ENCODE assay signal across 18 cellular contexts in the genomic region with DNA sequence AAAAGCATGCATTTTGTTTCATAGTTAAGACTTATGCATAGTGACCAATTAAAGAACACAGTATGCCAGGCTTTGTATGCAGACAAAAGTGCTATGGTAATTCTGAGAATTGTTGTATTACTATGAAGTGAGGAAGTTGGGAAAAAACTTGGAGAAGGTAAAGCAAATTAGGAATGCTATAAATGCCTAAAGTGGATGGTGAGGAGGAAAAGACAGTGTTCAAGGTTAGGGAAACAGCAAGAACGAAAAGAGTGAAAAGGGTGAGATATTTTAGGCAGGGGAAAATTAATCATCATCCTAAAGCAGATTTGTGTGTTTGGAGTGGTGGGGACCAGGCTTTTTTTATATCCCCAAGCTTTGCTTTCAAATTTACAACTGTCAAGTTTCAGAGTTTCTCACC. TPM values are rescaled to one million over a fixed set of nuclear protein-coding genes. Genes with fewer than 3 reads are reported as not detected.
DNase-seq lines count a peak whose midpoint lies in the region; ATAC-seq and TF ChIP-seq lines count a peak whose summit lies in the region.
"Had no signal": no experiment of that assay in that cellular context is flagged by ENCODE, and none has a peak within 500 bp of the region (broad histone marks: within the 10 kb centered on the region; RNA-seq: fewer than 3 reads in every experiment).

No MANE protein-coding gene starts in this region.

- H3K9me3 Mint-ChIP-seq in activated T-cell treated with anti-CD3 and anti-CD28 coated beads, Interleukin-2, amount 50 U/mL, for 72 hours: no peaks in the 10 kb centered on the region
- H3K9me3 Mint-ChIP-seq in activated T-cell treated with anti-CD3 and anti-CD28 coated beads, Interleukin-2, amount 50 U/mL, for 24 hours: no peaks in the 10 kb centered on the region
- no peaks in the 10 kb centered on the region for H3K9me3 Mint-ChIP-seq in mesothelial cell of epicardium
- H3K9me3 Mint-ChIP-seq: CD4-positive, alpha-beta T cell; HFFc6 had no signal

- H3K36me3 Mint-ChIP-seq in activated T-cell treated with anti-CD3 and anti-CD28 coated beads, Interleukin-2, amount 50 U/mL, for 72 hours (ENCODE audit: insufficient read depth in 2 of 2): no peaks in the 10 kb centered on the region
- no peaks in the 10 kb centered on the region for H3K36me3 Mint-ChIP-seq in activated T-cell treated with anti-CD3 and anti-CD28 coated beads, Interleukin-2, amount 50 U/mL, for 24 hours (ENCODE audit: low read depth)
- no peaks in the 10 kb centered on the region for H3K36me3 Mint-ChIP-seq in mesothelial cell of epicardium

- peak overlapping the region; percentile 54 for H3K27ac Mint-ChIP-seq in activated T-cell treated with anti-CD3 and anti-CD28 coated beads, Interleukin-2, amount 50 U/mL, for 72 hours
- no peak overlapping the region for H3K27ac Mint-ChIP-seq in activated T-cell treated with anti-CD3 and anti-CD28 coated beads, Interleukin-2, amount 50 U/mL, for 24 hours
- H3K27ac Mint-ChIP-seq in mesothelial cell of epicardium: no peak overlapping the region
- H3K27ac Mint-ChIP-seq: CD4-positive, alpha-beta T cell; HFFc6 had no signal

- H3K4me3 ChIP-seq in OCI-LY3 (ENCODE audit: low read length) (peak overlapping the region; percentile 48; the same call in 1 of the 2 replicates), iPS-20b (ENCODE audit: low read length) (no peak overlapping the region), brain microvascular endothelial cell (ENCODE audit: low read depth, low read length) (no peak overlapping the region)
- H3K4me3 ChIP-seq: PC-9, SJCRH30 had no signal

- H3K27me3 ChIP-seq in OCI-LY3 (ENCODE audit: low read depth, low read length) (no peaks in the 10 kb centered on the region), iPS-20b (ENCODE audit: insufficient read depth, low read length) (no peaks in the 10 kb centered on the region), brain microvascular endothelial cell (replicated peaks) (no peaks in the 10 kb centered on the region)
- H3K27me3 ChIP-seq: BE2C, SJCRH30 had no signal

- ATAC-seq in activated T-cell treated with anti-CD3 and anti-CD28 coated beads, Interleukin-2, amount 50 U/mL, for 72 hours (replicated peaks in 1 of 2): no peak
- ATAC-seq in SK-N-SH treated with all-trans-retinoic acid at 6 μM for 48 hours: no peak

- no peaks in the 10 kb centered on the region for H4K20me1 ChIP-seq in OCI-LY3 (ENCODE audit: insufficient read depth, low read length)

- no peak for TF ChIP-seq CTCF in OCI-LY3 (IDR thresholded peaks at IDR 0.05; ENCODE audit: low read depth, low read length)
- no peak for TF ChIP-seq CTCF in mesothelial cell of epicardium (IDR thresholded peaks at IDR 0.05; ENCODE audit: unreplicated experiment)
- TF ChIP-seq CTCF in brain microvascular endothelial cell (IDR thresholded peaks at IDR 0.05; ENCODE audit: low read depth, low read length, missing control alignments): no peak

- H3K4me1 Mint-ChIP-seq in activated T-cell treated with anti-CD3 and anti-CD28 coated beads, Interleukin-2, amount 50 U/mL, for 72 hours (ENCODE audit: low read depth): peaks cover 33% of the 10 kb centered on the region
- peaks cover 29% of the 10 kb centered on the region for H3K4me1 Mint-ChIP-seq in activated T-cell treated with anti-CD3 and anti-CD28 coated beads, Interleukin-2, amount 50 U/mL, for 24 hours (ENCODE audit: low read depth)
- H3K4me1 Mint-ChIP-seq in mesothelial cell of epicardium: peaks cover 5% of the 10 kb centered on the region

- H3K27ac ChIP-seq in OCI-LY3 (ENCODE audit: low read length): peak overlapping the region; percentile 69; the same call in 1 of the 2 replicates
- H3K27ac ChIP-seq in iPS-20b (ENCODE audit: low read length): no peak overlapping the region
- no peak overlapping the region for H3K27ac ChIP-seq in brain microvascular endothelial cell
- H3K27ac ChIP-seq: 22Rv1, PC-9, SJCRH30 had no signal

- no peak overlapping the region for H2AFZ ChIP-seq in OCI-LY3 (ENCODE audit: low read depth, low read length)
- H2AFZ ChIP-seq: PC-9 had no signal

- H3K27me3 Mint-ChIP-seq in activated T-cell treated with anti-CD3 and anti-CD28 coated beads, Interleukin-2, amount 50 U/mL, for 72 hours (ENCODE audit: low read depth): no peaks in the 10 kb centered on the region
- no peaks in the 10 kb centered on the region for H3K27me3 Mint-ChIP-seq in activated T-cell treated with anti-CD3 and anti-CD28 coated beads, Interleukin-2, amount 50 U/mL, for 24 hours
- no peaks in the 10 kb centered on the region for H3K27me3 Mint-ChIP-seq in mesothelial cell of epicardium (ENCODE audit: low read depth)
- H3K27me3 Mint-ChIP-seq: CD4-positive, alpha-beta T cell had no signal

- H3K79me2 ChIP-seq in OCI-LY3 (ENCODE audit: low read length): no peaks in the 10 kb centered on the region

- H3K4me1 ChIP-seq in OCI-LY3 (ENCODE audit: low read length) (peaks cover 42% of the 10 kb centered on the region), iPS-20b (ENCODE audit: insufficient read depth, low read length) (peaks cover 7% of the 10 kb centered on the region; the same call in 1 of the 2 replicates)
- H3K4me1 ChIP-seq: SJCRH30 had no signal

- H3K4me3 Mint-ChIP-seq in activated T-cell treated with anti-CD3 and anti-CD28 coated beads, Interleukin-2, amount 50 U/mL, for 72 hours: no peak overlapping the region
- H3K4me3 Mint-ChIP-seq in activated T-cell treated with anti-CD3 and anti-CD28 coated beads, Interleukin-2, amount 50 U/mL, for 24 hours: no peak overlapping the region
- H3K4me3 Mint-ChIP-seq in mesothelial cell of epicardium: no peak overlapping the region
- H3K4me3 Mint-ChIP-seq: CD4-positive, alpha-beta T cell; HFFc6 had no signal

- no peaks in the 10 kb centered on the region for H3K36me3 ChIP-seq in OCI-LY3 (replicated peaks; ENCODE audit: low read depth, low read length)
- H3K36me3 ChIP-seq in iPS-20b (ENCODE audit: insufficient read depth, low read depth, low read length): no peaks in the 10 kb centered on the region
- H3K36me3 ChIP-seq in brain microvascular endothelial cell (replicated peaks): no peaks in the 10 kb centered on the region
- H3K36me3 ChIP-seq: BE2C, SJCRH30 had no signal

- DNase-seq in activated T-cell treated with anti-CD3 and anti-CD28 coated beads, Interleukin-2, amount 50 U/mL, for 72 hours: no peak
- no peak for DNase-seq in activated T-cell treated with anti-CD3 and anti-CD28 coated beads, Interleukin-2, amount 50 U/mL, for 24 hours
- DNase-seq in mesothelial cell of epicardium (ENCODE audit: low spot score in 2 of 2, unreplicated experiment in 2 of 2): no peak
- DNase-seq in brain microvascular endothelial cell: no peak
- no peak for DNase-seq in GF-D8 (lab: John Stamatoyannopoulos, UW)
- DNase-seq: BE2C; CD4-positive, alpha-beta T cell; HFFc6; NCI-H187; NCI-H345; NCI-H526 treated with DMSO at 0.1 percent for 48 hours; PC-9; SJCRH30; SW 1271 had no signal

- in situ Hi-C loops in brain microvascular endothelial cell (cut with HindIII; ENCODE audit: low pct_ligation_motif_present, low sequenced_read_pairs): no loop called here

- no peaks in the 10 kb centered on the region for H3K9me3 ChIP-seq in OCI-LY3 (ENCODE audit: insufficient read depth, low read length)
- H3K9me3 ChIP-seq in iPS-20b (ENCODE audit: insufficient read depth, low read depth, low read length): no peaks in the 10 kb centered on the region
- H3K9me3 ChIP-seq: BE2C, SJCRH30 had no signal

- peak overlapping the region; percentile 75 for H3K4me2 ChIP-seq in OCI-LY3 (ENCODE audit: low read length)
- H3K4me2 ChIP-seq: PC-9 had no signal

- H3K9ac ChIP-seq in OCI-LY3 (ENCODE audit: low read length): peak overlapping the region; percentile 59; the same call in 1 of the 2 replicates
- peak overlapping the region; percentile 30; the same call in 1 of the 2 replicates for H3K9ac ChIP-seq in iPS-20b (ENCODE audit: low read depth, low read length)

TF ChIP-seq in SK-N-SH treated with all-trans-retinoic acid at 6 μM for 48 hours, 23 proteins besides CTCF, POLR2A, EP300 and RAD21 (continues in another document):
- TF ChIP-seq, protein P1, sequence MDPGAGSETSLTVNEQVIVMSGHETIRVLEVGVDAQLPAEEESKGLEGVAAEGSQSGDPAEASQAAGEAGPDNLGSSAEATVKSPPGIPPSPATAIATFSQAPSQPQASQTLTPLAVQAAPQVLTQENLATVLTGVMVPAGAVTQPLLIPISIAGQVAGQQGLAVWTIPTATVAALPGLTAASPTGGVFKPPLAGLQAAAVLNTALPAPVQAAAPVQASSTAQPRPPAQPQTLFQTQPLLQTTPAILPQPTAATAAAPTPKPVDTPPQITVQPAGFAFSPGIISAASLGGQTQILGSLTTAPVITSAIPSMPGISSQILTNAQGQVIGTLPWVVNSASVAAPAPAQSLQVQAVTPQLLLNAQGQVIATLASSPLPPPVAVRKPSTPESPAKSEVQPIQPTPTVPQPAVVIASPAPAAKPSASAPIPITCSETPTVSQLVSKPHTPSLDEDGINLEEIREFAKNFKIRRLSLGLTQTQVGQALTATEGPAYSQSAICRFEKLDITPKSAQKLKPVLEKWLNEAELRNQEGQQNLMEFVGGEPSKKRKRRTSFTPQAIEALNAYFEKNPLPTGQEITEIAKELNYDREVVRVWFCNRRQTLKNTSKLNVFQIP (CRISPR knock-in tag; IDR thresholded peaks at IDR 0.05; ENCODE audit: borderline replicate concordance, low read depth): no peak
- TF ChIP-seq BACH2 (CRISPR knock-in tag; IDR thresholded peaks at IDR 0.05; ENCODE audit: borderline replicate concordance): no peak
- TF ChIP-seq, protein P2, sequence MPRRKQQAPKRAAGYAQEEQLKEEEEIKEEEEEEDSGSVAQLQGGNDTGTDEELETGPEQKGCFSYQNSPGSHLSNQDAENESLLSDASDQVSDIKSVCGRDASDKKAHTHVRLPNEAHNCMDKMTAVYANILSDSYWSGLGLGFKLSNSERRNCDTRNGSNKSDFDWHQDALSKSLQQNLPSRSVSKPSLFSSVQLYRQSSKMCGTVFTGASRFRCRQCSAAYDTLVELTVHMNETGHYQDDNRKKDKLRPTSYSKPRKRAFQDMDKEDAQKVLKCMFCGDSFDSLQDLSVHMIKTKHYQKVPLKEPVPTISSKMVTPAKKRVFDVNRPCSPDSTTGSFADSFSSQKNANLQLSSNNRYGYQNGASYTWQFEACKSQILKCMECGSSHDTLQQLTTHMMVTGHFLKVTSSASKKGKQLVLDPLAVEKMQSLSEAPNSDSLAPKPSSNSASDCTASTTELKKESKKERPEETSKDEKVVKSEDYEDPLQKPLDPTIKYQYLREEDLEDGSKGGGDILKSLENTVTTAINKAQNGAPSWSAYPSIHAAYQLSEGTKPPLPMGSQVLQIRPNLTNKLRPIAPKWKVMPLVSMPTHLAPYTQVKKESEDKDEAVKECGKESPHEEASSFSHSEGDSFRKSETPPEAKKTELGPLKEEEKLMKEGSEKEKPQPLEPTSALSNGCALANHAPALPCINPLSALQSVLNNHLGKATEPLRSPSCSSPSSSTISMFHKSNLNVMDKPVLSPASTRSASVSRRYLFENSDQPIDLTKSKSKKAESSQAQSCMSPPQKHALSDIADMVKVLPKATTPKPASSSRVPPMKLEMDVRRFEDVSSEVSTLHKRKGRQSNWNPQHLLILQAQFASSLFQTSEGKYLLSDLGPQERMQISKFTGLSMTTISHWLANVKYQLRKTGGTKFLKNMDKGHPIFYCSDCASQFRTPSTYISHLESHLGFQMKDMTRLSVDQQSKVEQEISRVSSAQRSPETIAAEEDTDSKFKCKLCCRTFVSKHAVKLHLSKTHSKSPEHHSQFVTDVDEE (CRISPR knock-in tag; IDR thresholded peaks at IDR 0.05): no peak
- TF ChIP-seq OSR1 (CRISPR knock-in tag; IDR thresholded peaks at IDR 0.05): no peak

RNA-seq across cellular contexts. Expression of a gene that starts 10.5 kb away (rescaled TPM):
- 10 to 100 TPM; 12.4 to 12.8 TPM for total RNA-seq in activated T-cell treated with anti-CD3 and anti-CD28 coated beads, Interleukin-2, amount 50 U/mL, for 72 hours
- total RNA-seq in mesothelial cell of epicardium: 22.2 to 23.2 TPM (median 22.3 TPM) in 3 replicates
